Comparison of ENCODE assay signal across 15 cellular contexts in genomic region chr1:214816603-214817002, GRCh38.
"Had no signal": no experiment of that assay in that cellular context is flagged by ENCODE, and none has a peak within 500 bp of the region (broad histone marks: within the 10 kb centered on the region; RNA-seq: fewer than 3 reads in every experiment).

No MANE protein-coding gene starts in this region.

- ATAC-seq: activated CD4-positive, CD25-positive, alpha-beta regulatory T cell treated with anti-CD3 and anti-CD28 coated beads, Interleukin-2, amount 50 U/mL, for 24 hours; left lobe of liver had no signal

- H3K4me3 ChIP-seq: dorsolateral prefrontal cortex, esophagus squamous epithelium, ovary, thoracic aorta had no signal

- H3K27me3 ChIP-seq: dorsolateral prefrontal cortex, esophagus squamous epithelium, ovary had no signal

- H3K27ac ChIP-seq: dorsolateral prefrontal cortex, esophagus squamous epithelium, ovary, thoracic aorta had no signal

- H3K27me3 Mint-ChIP-seq: activated naive CD8-positive, alpha-beta T cell had no signal

- H3K4me1 ChIP-seq: esophagus squamous epithelium had no signal

- DNase-seq: activated CD4-positive, alpha-beta T cell treated with anti-CD3 and anti-CD28 coated beads, Interleukin-2, amount 50 U/mL, for 1 hour; activated CD8-positive, alpha-beta memory T cell treated with anti-CD3 and anti-CD28 coated beads for 24 hours; activated gamma-delta T cell treated with Interleukin-2 at 50 U/mL for 16 hours; amniotic stem cell; cerebellar nuclear complex; dorsolateral prefrontal cortex; esophagus squamous epithelium; midbrain; ovary; stimulated activated CD4-positive, alpha-beta T cell treated with anti-CD3 and anti-CD28 coated beads, Interleukin-1b, Interleukin-23, amount 100 ng/mL, for 48 hours; T-helper 9 cell had no signal

- H3K4me3 Mint-ChIP-seq: activated naive CD8-positive, alpha-beta T cell had no signal

- H3K27ac Mint-ChIP-seq: activated naive CD8-positive, alpha-beta T cell had no signal

- H3K9me3 ChIP-seq: esophagus squamous epithelium, ovary, thoracic aorta had no signal

- H3K36me3 Mint-ChIP-seq: activated naive CD8-positive, alpha-beta T cell had no signal

- H3K36me3 ChIP-seq: esophagus squamous epithelium, ovary, thoracic aorta had no signal
